ENCODE assay signal across 9 cellular contexts in the genomic region with DNA sequence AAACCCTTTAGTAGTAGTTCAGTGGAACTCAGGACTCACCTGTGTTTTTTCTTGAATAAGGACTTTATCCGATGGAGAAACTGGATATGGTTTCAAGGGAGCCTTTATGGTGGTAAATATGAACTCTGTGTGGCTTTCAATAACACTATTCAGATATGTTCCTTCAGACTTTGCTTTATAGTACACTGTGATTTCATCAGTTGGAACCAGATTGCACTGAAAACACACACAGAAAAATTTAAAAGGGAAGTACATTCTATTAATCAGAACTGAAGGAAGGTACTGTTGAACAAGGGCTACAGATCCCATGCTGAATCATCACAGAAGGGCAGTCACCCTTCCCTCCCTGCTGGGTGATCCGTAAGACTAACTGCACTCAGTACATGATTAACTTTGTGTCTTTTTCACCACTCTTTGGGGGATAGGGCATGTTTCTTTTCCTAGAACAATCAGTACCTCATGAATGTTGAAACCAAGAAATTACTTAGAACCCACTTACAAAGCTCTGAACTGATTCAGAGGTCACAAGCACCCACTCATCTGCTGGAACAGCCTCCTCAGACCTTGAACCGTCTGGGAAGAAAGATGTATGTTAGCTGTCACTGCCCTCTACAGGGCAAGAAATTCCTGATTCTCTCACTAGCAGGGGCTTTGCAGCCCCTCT. TPM values are rescaled to one million over a fixed set of nuclear protein-coding genes. Genes with fewer than 3 reads are reported as not detected.
DNase-seq lines count a peak whose midpoint lies in the region; ATAC-seq and TF ChIP-seq lines count a peak whose summit lies in the region.
"Had no signal": no experiment of that assay in that cellular context is flagged by ENCODE, and none has a peak within 500 bp of the region (broad histone marks: within the 10 kb centered on the region; RNA-seq: fewer than 3 reads in every experiment).

No MANE protein-coding gene starts in this region.

- TF ChIP-seq CTCF in AG09309 (IDR thresholded peaks at IDR 0.05; ENCODE audit: control insufficient read depth, insufficient read depth, low read depth, low read length, missing control alignments) (peak; percentile 60), mammary epithelial cell (conservative IDR thresholded peaks at IDR 0.05 in 1 of 2, IDR thresholded peaks at IDR 0.05 in 1 of 2; ENCODE audit: extremely low read depth in 1 of 2, insufficient read depth in 1 of 2, low read depth in 1 of 2, low read length in 2 of 2) (peak; percentile 2 to 35), lower lobe of right lung (IDR thresholded peaks at IDR 0.05) (peak; percentile 13), gastrocnemius medialis (IDR thresholded peaks at IDR 0.05 in 4 of 5, conservative IDR thresholded peaks at IDR 0.05 in 1 of 5) (no peak)

- BruUV-seq in mammary epithelial cell (replicated peaks; lab: Mats Ljungman, UMichigan) = no TSS peak

- dilution Hi-C loops in mammary epithelial cell (cut with HindIII; ENCODE audit: low sequenced_read_pairs) = no loop called here

- H3K36me3 ChIP-seq in mammary epithelial cell (ENCODE audit: insufficient read depth, low read length) (peaks cover 78% of the 10 kb centered on the region), lower lobe of right lung (peaks cover 100% of the 10 kb centered on the region), gastrocnemius medialis (peaks cover 5 to 100% of the 10 kb centered on the region in 2 donors)

- no peak overlapping the region for H2AFZ ChIP-seq in mammary epithelial cell (ENCODE audit: low read depth, low read length)

- DNase-seq in AG09309 (ENCODE audit: low read depth) (peak; percentile 57), HCEC 1CT (peak; percentile 92), mammary epithelial cell (peak; percentile 63), lower lobe of right lung (no peak), NOMO-1 treated with DMSO at 0.1 percent for 48 hours (lab: John Stamatoyannopoulos, UW; ENCODE audit: unreplicated experiment) (no peak), gastrocnemius medialis (no peak)
- DNase-seq: stimulated activated CD4-positive, alpha-beta T cell treated with anti-CD3 and anti-CD28 coated beads, Interleukin-4, amount 100 ng/mL, for 24 hours had no signal

- H3K4me1 ChIP-seq in mammary epithelial cell (ENCODE audit: insufficient read depth, low read length) = peaks cover 14% of the 10 kb centered on the region
- no peaks in the 10 kb centered on the region for H3K4me1 ChIP-seq in lower lobe of right lung
- no peaks in the 10 kb centered on the region for H3K4me1 ChIP-seq in gastrocnemius medialis

- no peak for TF ChIP-seq POLR2A in gastrocnemius medialis (IDR thresholded peaks at IDR 0.05)

- WGBS in mammary epithelial cell (ENCODE audit: low coverage, missing lambda C conversion rate) = 73% methylated on average over 3 of the region's 3 CpGs

- H4K20me1 ChIP-seq in mammary epithelial cell (ENCODE audit: insufficient read depth, low read length) = no peaks in the 10 kb centered on the region

- no peak overlapping the region for H3K9ac ChIP-seq in mammary epithelial cell (ENCODE audit: insufficient read depth, low read length)

- no peaks in the 10 kb centered on the region for H3K27me3 ChIP-seq in mammary epithelial cell (ENCODE audit: insufficient read depth, low read length)
- H3K27me3 ChIP-seq in lower lobe of right lung (ENCODE audit: low read depth) = no peaks in the 10 kb centered on the region
- no peaks in the 10 kb centered on the region for H3K27me3 ChIP-seq in gastrocnemius medialis

- H3K4me3 ChIP-seq in AG09309 (ENCODE audit: control insufficient read depth, low read depth, low read length) (no peak overlapping the region), mammary epithelial cell (replicated peaks in 1 of 3; ENCODE audit: insufficient read depth in 1 of 3, low read depth in 2 of 3, low read length in 3 of 3) (no peak overlapping the region), lower lobe of right lung (no peak overlapping the region), gastrocnemius medialis (no peak overlapping the region)

- in situ Hi-C loops in mammary epithelial cell (cut with MboI; ENCODE audit: low sequenced_read_pairs in 2 of 2) (loop anchor here (10.0 to 25.0 kb wide), 3 partner anchors 53 to 105 kb away; a partner anchor contains a TSS), gastrocnemius medialis (cut with MboI; ENCODE audit: low sequenced_read_pairs in 4 of 4) (no loop called here)

- no peaks in the 10 kb centered on the region for H3K79me2 ChIP-seq in mammary epithelial cell (ENCODE audit: insufficient read depth, low read length)

- intact Hi-C loops in mammary epithelial cell (cut with micrococcal nuclease) (no loop called here), lower lobe of right lung (cut with DNase I) (no loop called here), gastrocnemius medialis (cut with DNase I; ENCODE audit: low total_unique reads) (no loop called here)

- ATAC-seq in lower lobe of right lung (peak; percentile 34 to 58), GM19035 (IDR thresholded peaks at IDR 0.05; ENCODE audit: unreplicated experiment) (no peak), gastrocnemius medialis (no peak), GM19463 (IDR thresholded peaks at IDR 0.05; ENCODE audit: unreplicated experiment) (no peak)

- H3K27ac ChIP-seq in mammary epithelial cell (ENCODE audit: insufficient read depth, low read depth, low read length) (no peak overlapping the region), lower lobe of right lung (no peak overlapping the region), gastrocnemius medialis (no peak overlapping the region)

- H3K4me2 ChIP-seq in mammary epithelial cell (ENCODE audit: insufficient read depth, low read depth, low read length) = no peak overlapping the region

- CTCF ChIA-PET in mammary epithelial cell (lab: Charles Lee; ENCODE audit: low non-redundant PET) = interaction anchor here (1.2 kb wide), 1 partner anchor 101 kb away, joined by 3 read pairs; no protein-coding TSS in a partner anchor

- H3K9me3 ChIP-seq in mammary epithelial cell (replicated peaks; ENCODE audit: insufficient read depth, low read length) (no peaks in the 10 kb centered on the region), lower lobe of right lung (no peaks in the 10 kb centered on the region), gastrocnemius medialis (no peaks in the 10 kb centered on the region)

RNA-seq across cellular contexts. Expression of a gene that starts 51.2 kb away (rescaled TPM):
- total RNA-seq in mammary epithelial cell = 100 to 1,000 TPM; 240 to 401 TPM
- polyA plus RNA-seq in mammary epithelial cell = 67.3 TPM
- 401 TPM for polyA minus RNA-seq in mammary epithelial cell
- total RNA-seq in lower lobe of right lung = 74.2 TPM
- total RNA-seq in gastrocnemius medialis = 100 to 1,000 TPM in 2 of 4 donors, 10 to 100 TPM in 2; 87.0 to 111 (median 100) TPM

Comparison
In these comparisons a context has a peak if more than half of its experiments do, and no peak if none do; other contexts are left out.
1. DNase-seq: peak in AG09309 (single experiment), HCEC 1CT (single experiment) and mammary epithelial cell (single experiment); none in lower lobe of right lung (single experiment), NOMO-1 treated with DMSO at 0.1 percent for 48 hours (single experiment) and gastrocnemius medialis (0 of 2).
2. CTCF ChIP-seq: peak in AG09309 (single experiment), mammary epithelial cell (2 of 2) and lower lobe of right lung (single experiment); none in gastrocnemius medialis (0 of 5).
3. ATAC-seq: peak in lower lobe of right lung (2 of 2); none in GM19035 (single experiment), gastrocnemius medialis (0 of 2) and GM19463 (single experiment).
4. in situ Hi-C loops: an anchor here in mammary epithelial cell (10.0 to 25.0 kb wide); none called in gastrocnemius medialis.